In the genomic region with DNA sequence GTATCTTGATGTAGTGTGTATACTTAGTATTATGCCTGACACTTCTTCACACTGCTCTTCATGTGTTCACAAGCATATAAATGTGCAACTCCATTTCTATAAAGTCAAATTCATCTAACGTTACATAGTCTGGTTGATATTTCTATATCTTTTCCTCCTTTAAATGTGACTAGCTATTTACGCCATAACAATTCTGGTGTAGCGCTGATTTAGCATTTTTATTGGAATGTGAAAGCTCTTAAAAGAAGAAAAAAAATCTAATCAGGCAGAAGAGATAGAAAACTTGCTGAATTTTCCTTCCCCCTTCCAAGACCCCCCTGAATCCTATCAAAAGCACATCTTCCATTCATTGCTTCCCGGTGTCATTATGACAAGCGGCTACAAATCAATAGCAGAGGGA, we compare ENCODE assay signal across 4 cellular contexts.
TF ChIP-seq lines count a peak whose summit lies in the region.

No MANE protein-coding gene starts in this region.

TF ChIP-seq in HepG2, 621 proteins besides CTCF, POLR2A, EP300 and RAD21 (continues in another document):
- TF ChIP-seq ZNF160 (CRISPR knock-in tag; IDR thresholded peaks at IDR 0.05): no peak
- TF ChIP-seq ZNF10 (CRISPR knock-in tag; IDR thresholded peaks at IDR 0.05; ENCODE audit: borderline replicate concordance, low read depth): no peak
- no peak for TF ChIP-seq ZNF224 (CRISPR knock-in tag; IDR thresholded peaks at IDR 0.05)
- no peak for TF ChIP-seq ZNF556 (CRISPR knock-in tag; IDR thresholded peaks at IDR 0.05; ENCODE audit: borderline replicate concordance)
- TF ChIP-seq, protein P1, sequence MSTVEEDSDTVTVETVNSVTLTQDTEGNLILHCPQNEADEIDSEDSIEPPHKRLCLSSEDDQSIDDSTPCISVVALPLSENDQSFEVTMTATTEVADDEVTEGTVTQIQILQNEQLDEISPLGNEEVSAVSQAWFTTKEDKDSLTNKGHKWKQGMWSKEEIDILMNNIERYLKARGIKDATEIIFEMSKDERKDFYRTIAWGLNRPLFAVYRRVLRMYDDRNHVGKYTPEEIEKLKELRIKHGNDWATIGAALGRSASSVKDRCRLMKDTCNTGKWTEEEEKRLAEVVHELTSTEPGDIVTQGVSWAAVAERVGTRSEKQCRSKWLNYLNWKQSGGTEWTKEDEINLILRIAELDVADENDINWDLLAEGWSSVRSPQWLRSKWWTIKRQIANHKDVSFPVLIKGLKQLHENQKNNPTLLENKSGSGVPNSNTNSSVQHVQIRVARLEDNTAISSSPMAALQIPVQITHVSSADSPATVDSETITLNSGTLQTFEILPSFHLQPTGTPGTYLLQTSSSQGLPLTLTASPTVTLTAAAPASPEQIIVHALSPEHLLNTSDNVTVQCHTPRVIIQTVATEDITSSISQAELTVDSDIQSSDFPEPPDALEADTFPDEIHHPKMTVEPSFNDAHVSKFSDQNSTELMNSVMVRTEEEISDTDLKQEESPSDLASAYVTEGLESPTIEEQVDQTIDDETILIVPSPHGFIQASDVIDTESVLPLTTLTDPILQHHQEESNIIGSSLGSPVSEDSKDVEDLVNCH (CRISPR knock-in tag; IDR thresholded peaks at IDR 0.05): no peak
- no peak for TF ChIP-seq ZKSCAN5 (CRISPR knock-in tag; IDR thresholded peaks at IDR 0.05)
- no peak for TF ChIP-seq ZNF549 (CRISPR knock-in tag; IDR thresholded peaks at IDR 0.05)
- no peak for TF ChIP-seq ZNF589 (CRISPR knock-in tag; conservative IDR thresholded peaks at IDR 0.05)
- no peak for TF ChIP-seq NFE2 (CRISPR knock-in tag; IDR thresholded peaks at IDR 0.05)
- TF ChIP-seq, protein P2, sequence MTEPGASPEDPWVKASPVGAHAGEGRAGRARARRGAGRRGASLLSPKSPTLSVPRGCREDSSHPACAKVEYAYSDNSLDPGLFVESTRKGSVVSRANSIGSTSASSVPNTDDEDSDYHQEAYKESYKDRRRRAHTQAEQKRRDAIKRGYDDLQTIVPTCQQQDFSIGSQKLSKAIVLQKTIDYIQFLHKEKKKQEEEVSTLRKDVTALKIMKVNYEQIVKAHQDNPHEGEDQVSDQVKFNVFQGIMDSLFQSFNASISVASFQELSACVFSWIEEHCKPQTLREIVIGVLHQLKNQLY (CRISPR knock-in tag; IDR thresholded peaks at IDR 0.05): no peak
- no peak for TF ChIP-seq KDM2A (CRISPR knock-in tag; IDR thresholded peaks at IDR 0.05; ENCODE audit: borderline replicate concordance, low read depth)
- no peak for TF ChIP-seq DNMT1 (CRISPR knock-in tag; IDR thresholded peaks at IDR 0.05)

TF ChIP-seq in IMR-90, 13 proteins besides CTCF, POLR2A, EP300 and RAD21:
- TF ChIP-seq CHD1 (IDR thresholded peaks at IDR 0.05; ENCODE audit: low read depth, low read length) (no peak), SMC3 (IDR thresholded peaks at IDR 0.05; ENCODE audit: low read depth, low read length) (no peak), MAFK (IDR thresholded peaks at IDR 0.05; ENCODE audit: low read depth, low read length) (peak; percentile 66), MXI1 (IDR thresholded peaks at IDR 0.05; ENCODE audit: borderline replicate concordance, low read depth, low read length) (no peak), NFE2L2 (IDR thresholded peaks at IDR 0.05; ENCODE audit: low read depth, low read length) (no peak), RFX5 (IDR thresholded peaks at IDR 0.05; ENCODE audit: low read depth, low read length) (no peak), FOS (IDR thresholded peaks at IDR 0.05; ENCODE audit: low read depth, low read length) (no peak)
- TF ChIP-seq, protein P3, sequence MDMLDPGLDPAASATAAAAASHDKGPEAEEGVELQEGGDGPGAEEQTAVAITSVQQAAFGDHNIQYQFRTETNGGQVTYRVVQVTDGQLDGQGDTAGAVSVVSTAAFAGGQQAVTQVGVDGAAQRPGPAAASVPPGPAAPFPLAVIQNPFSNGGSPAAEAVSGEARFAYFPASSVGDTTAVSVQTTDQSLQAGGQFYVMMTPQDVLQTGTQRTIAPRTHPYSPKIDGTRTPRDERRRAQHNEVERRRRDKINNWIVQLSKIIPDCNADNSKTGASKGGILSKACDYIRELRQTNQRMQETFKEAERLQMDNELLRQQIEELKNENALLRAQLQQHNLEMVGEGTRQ (IDR thresholded peaks at IDR 0.05; ENCODE audit: low read depth, low read length): no peak

TF ChIP-seq in neural cell, 6 proteins besides CTCF, POLR2A, EP300 and RAD21:
- TF ChIP-seq EZH2 (IDR thresholded peaks at IDR 0.05; ENCODE audit: borderline replicate concordance, insufficient read depth, low read length, poor library complexity, severe bottlenecking) (no peak), MXI1 (conservative IDR thresholded peaks at IDR 0.05; ENCODE audit: poor library complexity, severe bottlenecking) (no peak), TAF1 (IDR thresholded peaks at IDR 0.05; ENCODE audit: low read depth) (no peak), POLR2AphosphoS5 (IDR thresholded peaks at IDR 0.05) (no peak), SMC3 (conservative IDR thresholded peaks at IDR 0.05; ENCODE audit: poor library complexity) (no peak)
TF ChIP-seq in neural cell: peak in this region for 0.

TF ChIP-seq in SK-N-SH treated with all-trans-retinoic acid at 6 μM for 48 hours, 23 proteins besides CTCF, POLR2A, EP300 and RAD21:
- no peak for TF ChIP-seq ESRRG (CRISPR knock-in tag; IDR thresholded peaks at IDR 0.05)
- TF ChIP-seq OSR1 (CRISPR knock-in tag; IDR thresholded peaks at IDR 0.05): no peak
- no peak for TF ChIP-seq RARB (CRISPR knock-in tag; IDR thresholded peaks at IDR 0.05)
- TF ChIP-seq ZNF565 (CRISPR knock-in tag; conservative IDR thresholded peaks at IDR 0.05; ENCODE audit: low read depth): no peak
- TF ChIP-seq, protein P4, sequence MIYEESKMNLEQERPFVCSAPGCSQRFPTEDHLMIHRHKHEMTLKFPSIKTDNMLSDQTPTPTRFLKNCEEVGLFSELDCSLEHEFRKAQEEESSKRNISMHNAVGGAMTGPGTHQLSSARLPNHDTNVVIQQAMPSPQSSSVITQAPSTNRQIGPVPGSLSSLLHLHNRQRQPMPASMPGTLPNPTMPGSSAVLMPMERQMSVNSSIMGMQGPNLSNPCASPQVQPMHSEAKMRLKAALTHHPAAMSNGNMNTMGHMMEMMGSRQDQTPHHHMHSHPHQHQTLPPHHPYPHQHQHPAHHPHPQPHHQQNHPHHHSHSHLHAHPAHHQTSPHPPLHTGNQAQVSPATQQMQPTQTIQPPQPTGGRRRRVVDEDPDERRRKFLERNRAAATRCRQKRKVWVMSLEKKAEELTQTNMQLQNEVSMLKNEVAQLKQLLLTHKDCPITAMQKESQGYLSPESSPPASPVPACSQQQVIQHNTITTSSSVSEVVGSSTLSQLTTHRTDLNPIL (CRISPR knock-in tag; IDR thresholded peaks at IDR 0.05; ENCODE audit: low read depth): no peak
